ENCODE assay signal across 28 cellular contexts in genomic region chr12:8453796-8454195, GRCh38. TPM values are rescaled to one million over a fixed set of nuclear protein-coding genes. Genes with fewer than 3 reads are reported as not detected.
DNase-seq lines count a peak whose midpoint lies in the region; ATAC-seq and TF ChIP-seq lines count a peak whose summit lies in the region.
"Had no signal": no experiment of that assay in that cellular context is flagged by ENCODE, and none has a peak within 500 bp of the region (broad histone marks: within the 10 kb centered on the region; RNA-seq: fewer than 3 reads in every experiment).

No MANE protein-coding gene starts in this region.

- H3K27me3 ChIP-seq in HUES64 (ENCODE audit: insufficient read depth, low read length) (no peaks in the 10 kb centered on the region), endodermal cell (ENCODE audit: control insufficient read depth, insufficient read depth, low read length, poor library complexity, severe bottlenecking) (no peaks in the 10 kb centered on the region), neural progenitor cell (no peaks in the 10 kb centered on the region), suprapubic skin (no peaks in the 10 kb centered on the region)
- H3K27me3 ChIP-seq: Peyer's patch had no signal

- no peak for TF ChIP-seq POLR2A in suprapubic skin (IDR thresholded peaks at IDR 0.05)

- H3K4me3 ChIP-seq in HUES64 (ENCODE audit: low read length) (no peak overlapping the region), endodermal cell (ENCODE audit: low read length) (no peak overlapping the region), neural progenitor cell (no peak overlapping the region), suprapubic skin (no peak overlapping the region)
- H3K4me3 ChIP-seq: K562, Peyer's patch had no signal

- TF ChIP-seq CTCF in endodermal cell (conservative IDR thresholded peaks at IDR 0.05) (no peak), neural progenitor cell (IDR thresholded peaks at IDR 0.05) (no peak), suprapubic skin (IDR thresholded peaks at IDR 0.05) (no peak)

- no peak for TF ChIP-seq EP300 in suprapubic skin (IDR thresholded peaks at IDR 0.05)

- no peaks in the 10 kb centered on the region for H3K9me3 ChIP-seq in ES-I3 (ENCODE audit: control insufficient read depth, insufficient read depth, low read length)
- H3K9me3 ChIP-seq in HUES64 (ENCODE audit: insufficient read depth, low read depth, low read length), result no peaks in the 10 kb centered on the region
- no peaks in the 10 kb centered on the region for H3K9me3 ChIP-seq in endodermal cell (ENCODE audit: control insufficient read depth, low read length)
- no peaks in the 10 kb centered on the region for H3K9me3 ChIP-seq in neural progenitor cell (ENCODE audit: low read depth)
- H3K9me3 ChIP-seq in suprapubic skin, result no peaks in the 10 kb centered on the region
- H3K9me3 ChIP-seq: BE2C, Peyer's patch had no signal

- ATAC-seq in GM18858 (IDR thresholded peaks at IDR 0.05; ENCODE audit: unreplicated experiment) (no peak), SK-N-SH treated with all-trans-retinoic acid at 6 μM for 48 hours (no peak)
- no peak for ATAC-seq in stimulated activated naive CD8-positive, alpha-beta T cell treated with anti-CD3 and anti-CD28 coated beads, Interleukin-15, amount 100 ng/mL, for 72 hours
- ATAC-seq: HepG2, K562 had no signal

- H3K36me3 Mint-ChIP-seq in endodermal cell (ENCODE audit: low read depth), result no peaks in the 10 kb centered on the region
- H3K36me3 Mint-ChIP-seq in neural progenitor cell, result no peaks in the 10 kb centered on the region

- H3K27ac ChIP-seq in HUES64 (ENCODE audit: low read depth, low read length) (peak overlapping the region; percentile 97), endodermal cell (ENCODE audit: low read depth, low read length) (no peak overlapping the region), neural progenitor cell (no peak overlapping the region), suprapubic skin (no peak overlapping the region)
- H3K27ac ChIP-seq: Peyer's patch had no signal

- H3K4me3 Mint-ChIP-seq in endodermal cell (no peak overlapping the region), neural progenitor cell (no peak overlapping the region)
- H3K4me3 Mint-ChIP-seq in stimulated activated naive CD8-positive, alpha-beta T cell treated with anti-CD3 and anti-CD28 coated beads, Interleukin-15, amount 100 ng/mL, for 72 hours, result no peak overlapping the region

- WGBS in HUES64, result 40% methylated on average over 1 of the region's 1 CpG
- WGBS in endodermal cell (ENCODE audit: insufficient coverage in 1 of 2, insufficient read length in 1 of 2), 2 experiments, result 58 to 67% methylated on average over 1 of the region's 1 CpG
- 35% methylated on average over 1 of the region's 1 CpG for WGBS in suprapubic skin

- H2AFZ ChIP-seq in neural progenitor cell (replicated peaks), result peak overlapping the region; percentile 36

- H3K9ac ChIP-seq in ES-I3 (ENCODE audit: low read depth, low read length) (peak overlapping the region; percentile 2; the same call in 1 of the 2 replicates), HUES64 (ENCODE audit: low read depth, low read length) (peak overlapping the region; percentile 51; the same call in 1 of the 2 replicates), endodermal cell (ENCODE audit: extremely low read depth, low read length, poor library complexity, severe bottlenecking) (no peak overlapping the region), neural progenitor cell (no peak overlapping the region)

- H3K36me3 ChIP-seq in ES-I3 (ENCODE audit: insufficient read depth, low read length) (no peaks in the 10 kb centered on the region), HUES64 (ENCODE audit: insufficient read depth, low read length) (no peaks in the 10 kb centered on the region), endodermal cell (ENCODE audit: control insufficient read depth, insufficient read depth, low read length) (no peaks in the 10 kb centered on the region), neural progenitor cell (no peaks in the 10 kb centered on the region), suprapubic skin (no peaks in the 10 kb centered on the region)
- H3K36me3 ChIP-seq: BE2C, Peyer's patch had no signal

- H3K27ac Mint-ChIP-seq in endodermal cell (peak overlapping the region; percentile 71), neural progenitor cell (no peak overlapping the region)
- H3K27ac Mint-ChIP-seq in stimulated activated naive CD8-positive, alpha-beta T cell treated with anti-CD3 and anti-CD28 coated beads, Interleukin-15, amount 100 ng/mL, for 72 hours, result no peak overlapping the region

- H3K79me2 ChIP-seq in neural progenitor cell (ENCODE audit: low read depth), result no peaks in the 10 kb centered on the region

- H3K9me3 Mint-ChIP-seq in endodermal cell (no peaks in the 10 kb centered on the region), neural progenitor cell (no peaks in the 10 kb centered on the region)
- no peaks in the 10 kb centered on the region for H3K9me3 Mint-ChIP-seq in stimulated activated naive CD8-positive, alpha-beta T cell treated with anti-CD3 and anti-CD28 coated beads, Interleukin-15, amount 100 ng/mL, for 72 hours

- no peaks in the 10 kb centered on the region for H4K20me1 ChIP-seq in neural progenitor cell (ENCODE audit: low read depth)

- H3K4me1 ChIP-seq in ES-I3 (ENCODE audit: insufficient read depth, low read length) (peaks cover 36% of the 10 kb centered on the region; the same call in 1 of the 2 replicates), HUES64 (ENCODE audit: insufficient read depth, low read length) (peaks cover 41% of the 10 kb centered on the region), endodermal cell (ENCODE audit: control insufficient read depth, insufficient read depth, low read length) (no peaks in the 10 kb centered on the region), neural progenitor cell (peaks cover 28% of the 10 kb centered on the region), suprapubic skin (no peaks in the 10 kb centered on the region)
- H3K4me1 ChIP-seq: BE2C, Peyer's patch had no signal

- H3K4me1 Mint-ChIP-seq in endodermal cell (peaks cover 25% of the 10 kb centered on the region), neural progenitor cell (peaks cover 6% of the 10 kb centered on the region)
- no peaks in the 10 kb centered on the region for H3K4me1 Mint-ChIP-seq in stimulated activated naive CD8-positive, alpha-beta T cell treated with anti-CD3 and anti-CD28 coated beads, Interleukin-15, amount 100 ng/mL, for 72 hours

- H3K27me3 Mint-ChIP-seq in endodermal cell (ENCODE audit: insufficient read depth) (no peaks in the 10 kb centered on the region), neural progenitor cell (ENCODE audit: insufficient read depth, low read depth) (no peaks in the 10 kb centered on the region)
- peaks cover 32% of the 10 kb centered on the region for H3K27me3 Mint-ChIP-seq in stimulated activated naive CD8-positive, alpha-beta T cell treated with anti-CD3 and anti-CD28 coated beads, Interleukin-15, amount 100 ng/mL, for 72 hours

- peak overlapping the region; percentile 23 for H3K4me2 ChIP-seq in neural progenitor cell

- no peak for DNase-seq in endodermal cell
- no peak for DNase-seq in neural progenitor cell (ENCODE audit: low spot score)
- DNase-seq in stimulated activated naive CD8-positive, alpha-beta T cell treated with anti-CD3 and anti-CD28 coated beads, Interleukin-15, amount 100 ng/mL, for 72 hours, result no peak
- no peak for DNase-seq in suprapubic skin (ENCODE audit: low spot score in 2 of 2)
- DNase-seq: 8988T, ACHN, BE2C, DMS153, DND-41, GOT3, Kasumi-1, NCI-H1092 treated with DMSO at 0.1 percent for 48 hours, NCI-H1436, NCI-H187, NCI-H2081 treated with DMSO at 0.1 percent for 48 hours, NCI-H2171, NCI-H226, NCI-H510A, NCI-H69, Peyer's patch had no signal

- peaks cover 3% of the 10 kb centered on the region for H3F3A ChIP-seq in neural progenitor cell (ENCODE audit: low read depth)

TF ChIP-seq in SK-N-SH treated with all-trans-retinoic acid at 6 μM for 48 hours, 23 proteins besides CTCF, POLR2A, EP300 and RAD21 (continues in another document):
- TF ChIP-seq POU6F1 (CRISPR knock-in tag; IDR thresholded peaks at IDR 0.05; ENCODE audit: borderline replicate concordance, low read depth) (no peak), ZNF565 (CRISPR knock-in tag; conservative IDR thresholded peaks at IDR 0.05; ENCODE audit: low read depth) (no peak), ISL1 (CRISPR knock-in tag; IDR thresholded peaks at IDR 0.05) (no peak), ZFP3 (CRISPR knock-in tag; IDR thresholded peaks at IDR 0.05) (no peak), CSDC2 (CRISPR knock-in tag; IDR thresholded peaks at IDR 0.05) (no peak), ESRRG (CRISPR knock-in tag; IDR thresholded peaks at IDR 0.05) (no peak), PPARA (CRISPR knock-in tag; IDR thresholded peaks at IDR 0.05; ENCODE audit: borderline replicate concordance) (no peak), TCF4 (CRISPR knock-in tag; IDR thresholded peaks at IDR 0.05; ENCODE audit: borderline replicate concordance) (no peak), OSR1 (CRISPR knock-in tag; IDR thresholded peaks at IDR 0.05) (no peak), GLIS3 (CRISPR knock-in tag; IDR thresholded peaks at IDR 0.05) (no peak)

RNA-seq across cellular contexts. Expression of gene CLEC6A, which starts 2.0 kb away (rescaled TPM):
- polyA plus RNA-seq in HUES64 (2013, experiment 1 of 2), result not detected
- not detected for polyA plus RNA-seq in HUES64 (2013, experiment 2 of 2)
- total RNA-seq in endodermal cell, result under 1 TPM in 1 of 2 donors, not detected in 1; 0.20 TPM
- not detected for polyA plus RNA-seq in endodermal cell (2013, experiment 1 of 2)
- polyA plus RNA-seq in endodermal cell (2013, experiment 2 of 2), result not detected
- total RNA-seq in neural progenitor cell (ENCODE audit: low replicate concordance), result not detected in 2 replicates
- total RNA-seq in suprapubic skin, result not detected
- total RNA-seq: HepG2, K562, M059J, OCI-LY7, Peyer's patch had no signal
- polyA plus RNA-seq: HepG2, K562 had no signal

RNA-seq across cellular contexts. Expression of gene CLEC4D, which starts 59.5 kb away (rescaled TPM):
- polyA plus RNA-seq in HUES64 (2013, experiment 1 of 2), result 0.25 TPM
- 0.25 TPM for polyA plus RNA-seq in HUES64 (2013, experiment 2 of 2)
- total RNA-seq in endodermal cell (under 1 TPM in 1 of 2 donors, not detected in 1; 0.66 TPM), neural progenitor cell (ENCODE audit: low replicate concordance) (0.19 TPM in 2 replicates), suprapubic skin (not detected)
- not detected for polyA plus RNA-seq in endodermal cell (2013, experiment 1 of 2)
- not detected for polyA plus RNA-seq in endodermal cell (2013, experiment 2 of 2)
- total RNA-seq: HepG2, K562, M059J, OCI-LY7, Peyer's patch had no signal
- polyA plus RNA-seq: HepG2, K562 had no signal

Comparison
In these comparisons a context has a peak if more than half of its experiments do, and no peak if none do; other contexts are left out.
1. H3K9ac ChIP-seq: peak in ES-I3 (single experiment) and HUES64 (single experiment); none in endodermal cell (single experiment) and neural progenitor cell (single experiment).